8 cellular contexts compared by ENCODE assay signal in genomic region chr2:42141687-42142475, GRCh38. TPM values are rescaled to one million over a fixed set of nuclear protein-coding genes. Genes with fewer than 3 reads are reported as not detected.
DNase-seq lines count a peak whose midpoint lies in the region; ATAC-seq and TF ChIP-seq lines count a peak whose summit lies in the region.

No MANE protein-coding gene starts in this region.

- H3K9me3 ChIP-seq in neutrophil, result no peaks in the 10 kb centered on the region

- peaks cover 16 to 30% of the 10 kb centered on the region in 2 donors for H3K4me1 Mint-ChIP-seq in natural killer cell treated with Interleukin-12 subunit alpha and Interleukin-12 subunit beta and Interleukin-15 and Interleukin-18, amount 100 ng/mL, for 72 hours (ENCODE audit: low read depth in 2 of 2)
- no peaks in the 10 kb centered on the region for H3K4me1 Mint-ChIP-seq in natural killer cell
- peaks cover 63% of the 10 kb centered on the region for H3K4me1 Mint-ChIP-seq in activated T-helper 1 cell treated with anti-CD3 and anti-CD28 coated beads, Interleukin-12 subunit alpha, Interleukin-12 subunit beta, Interleukin-2, Interleukin-4 antibody, amounts not matched to agents 30 ng/mL and 10 ng/mL and 1 ng/mL, durations not matched to agents 14 hours and 24 hours and 36 hours (ENCODE audit: low read depth)

- H3K9me3 Mint-ChIP-seq in natural killer cell treated with Interleukin-12 subunit alpha and Interleukin-12 subunit beta and Interleukin-15 and Interleukin-18, amount 100 ng/mL, for 72 hours, result no peaks in the 10 kb centered on the region
- H3K9me3 Mint-ChIP-seq in natural killer cell, result no peaks in the 10 kb centered on the region
- H3K9me3 Mint-ChIP-seq in activated T-helper 1 cell treated with anti-CD3 and anti-CD28 coated beads, Interleukin-12 subunit alpha, Interleukin-12 subunit beta, Interleukin-2, Interleukin-4 antibody, amounts not matched to agents 30 ng/mL and 10 ng/mL and 1 ng/mL, durations not matched to agents 14 hours and 24 hours and 36 hours, result no peaks in the 10 kb centered on the region

- no peak for ATAC-seq in natural killer cell treated with Interleukin-12 subunit alpha and Interleukin-12 subunit beta and Interleukin-15 and Interleukin-18, amount 100 ng/mL, for 72 hours
- ATAC-seq in natural killer cell, result no peak
- no peak for ATAC-seq in GM18867 (IDR thresholded peaks at IDR 0.05; ENCODE audit: unreplicated experiment)
- no peak for ATAC-seq in HG02610 (IDR thresholded peaks at IDR 0.05; ENCODE audit: unreplicated experiment)

- no peaks in the 10 kb centered on the region for H3K27me3 Mint-ChIP-seq in natural killer cell treated with Interleukin-12 subunit alpha and Interleukin-12 subunit beta and Interleukin-15 and Interleukin-18, amount 100 ng/mL, for 72 hours
- peaks cover 0 to 8% of the 10 kb centered on the region in 2 donors for H3K27me3 Mint-ChIP-seq in natural killer cell (ENCODE audit: low read depth in 2 of 2)
- no peaks in the 10 kb centered on the region for H3K27me3 Mint-ChIP-seq in activated T-helper 1 cell treated with anti-CD3 and anti-CD28 coated beads, Interleukin-12 subunit alpha, Interleukin-12 subunit beta, Interleukin-2, Interleukin-4 antibody, amounts not matched to agents 30 ng/mL and 10 ng/mL and 1 ng/mL, durations not matched to agents 14 hours and 24 hours and 36 hours (ENCODE audit: insufficient read depth)

- H3K36me3 Mint-ChIP-seq in natural killer cell treated with Interleukin-12 subunit alpha and Interleukin-12 subunit beta and Interleukin-15 and Interleukin-18, amount 100 ng/mL, for 72 hours, result no peaks in the 10 kb centered on the region
- H3K36me3 Mint-ChIP-seq in natural killer cell, result no peaks in the 10 kb centered on the region
- no peaks in the 10 kb centered on the region for H3K36me3 Mint-ChIP-seq in activated T-helper 1 cell treated with anti-CD3 and anti-CD28 coated beads, Interleukin-12 subunit alpha, Interleukin-12 subunit beta, Interleukin-2, Interleukin-4 antibody, amounts not matched to agents 30 ng/mL and 10 ng/mL and 1 ng/mL, durations not matched to agents 14 hours and 24 hours and 36 hours (ENCODE audit: low read depth)

- no peaks in the 10 kb centered on the region for H3K36me3 ChIP-seq in neutrophil

- H3K4me1 ChIP-seq in neutrophil (ENCODE audit: control insufficient read depth in 1 of 2, insufficient read depth in 1 of 2, low read depth in 1 of 2, low read length in 1 of 2), result peaks cover 16 to 32% of the 10 kb centered on the region in 2 experiments

- TF ChIP-seq CTCF in natural killer cell (IDR thresholded peaks at IDR 0.05) (no peak), neutrophil (IDR thresholded peaks at IDR 0.05) (no peak)

- no peak overlapping the region for H3K4me3 Mint-ChIP-seq in natural killer cell treated with Interleukin-12 subunit alpha and Interleukin-12 subunit beta and Interleukin-15 and Interleukin-18, amount 100 ng/mL, for 72 hours
- no peak overlapping the region for H3K4me3 Mint-ChIP-seq in natural killer cell
- peak overlapping the region; percentile 49 for H3K4me3 Mint-ChIP-seq in activated T-helper 1 cell treated with anti-CD3 and anti-CD28 coated beads, Interleukin-12 subunit alpha, Interleukin-12 subunit beta, Interleukin-2, Interleukin-4 antibody, amounts not matched to agents 30 ng/mL and 10 ng/mL and 1 ng/mL, durations not matched to agents 14 hours and 24 hours and 36 hours

- H3K4me3 ChIP-seq in neutrophil (ENCODE audit: low read depth in 1 of 2, low read length in 1 of 2), result peak overlapping the region; percentile 35 to 46

- H3K27ac Mint-ChIP-seq in natural killer cell treated with Interleukin-12 subunit alpha and Interleukin-12 subunit beta and Interleukin-15 and Interleukin-18, amount 100 ng/mL, for 72 hours, result peak overlapping the region; percentile 46 to 61
- H3K27ac Mint-ChIP-seq in natural killer cell, result peak overlapping the region in 1 of 2 donors; percentile 31
- no peak overlapping the region for H3K27ac Mint-ChIP-seq in activated T-helper 1 cell treated with anti-CD3 and anti-CD28 coated beads, Interleukin-12 subunit alpha, Interleukin-12 subunit beta, Interleukin-2, Interleukin-4 antibody, amounts not matched to agents 30 ng/mL and 10 ng/mL and 1 ng/mL, durations not matched to agents 14 hours and 24 hours and 36 hours

- H3K27ac ChIP-seq in neutrophil, result peak overlapping the region; percentile 64

- no peaks in the 10 kb centered on the region for H3K27me3 ChIP-seq in neutrophil

- intact Hi-C loops in natural killer cell (cut with micrococcal nuclease), result no loop called here
- intact Hi-C loops in activated T-helper 1 cell treated with anti-CD3 and anti-CD28 coated beads, Interleukin-12 subunit alpha, Interleukin-12 subunit beta, Interleukin-2, Interleukin-4 antibody, amounts not matched to agents 30 ng/mL and 10 ng/mL and 1 ng/mL, durations not matched to agents 14 hours and 24 hours and 36 hours (cut with micrococcal nuclease), result loop anchor here (1.0 kb wide), 1 partner anchor 9 kb away; no protein-coding TSS in a partner anchor

- no peak for DNase-seq in natural killer cell treated with Interleukin-12 subunit alpha and Interleukin-12 subunit beta and Interleukin-15 and Interleukin-18, amount 100 ng/mL, for 72 hours (ENCODE audit: low spot score)
- DNase-seq in natural killer cell (no peak), NCI-H446 treated with DMSO at 0.1 percent for 48 hours (lab: John Stamatoyannopoulos, UW) (peak; percentile 27), foreskin melanocyte (peak; percentile 71)
- DNase-seq in activated T-helper 1 cell treated with anti-CD3 and anti-CD28 coated beads, Interleukin-12 subunit alpha, Interleukin-12 subunit beta, Interleukin-2, Interleukin-4 antibody, amounts not matched to agents 30 ng/mL and 10 ng/mL and 1 ng/mL, durations not matched to agents 14 hours and 24 hours and 36 hours (ENCODE audit: low spot score), result no peak

RNA-seq across cellular contexts. Expression of gene EML4, which starts 27.3 kb away (rescaled TPM):
- 100 to 1,000 TPM in 1 of 2 donors, 10 to 100 TPM in 1; 73.4 to 140 TPM for total RNA-seq in natural killer cell treated with Interleukin-12 subunit alpha and Interleukin-12 subunit beta and Interleukin-15 and Interleukin-18, amount 100 ng/mL, for 72 hours
- total RNA-seq in natural killer cell, result 100 to 1,000 TPM in 1 of 3 donors, 10 to 100 TPM in 2; 88.4 to 136 (median 91.5) TPM
- total RNA-seq in activated T-helper 1 cell treated with anti-CD3 and anti-CD28 coated beads, Interleukin-12 subunit alpha, Interleukin-12 subunit beta, Interleukin-2, Interleukin-4 antibody, amounts not matched to agents 30 ng/mL and 10 ng/mL and 1 ng/mL, durations not matched to agents 14 hours and 24 hours and 36 hours, result 56.7 and 58.9 TPM in 2 replicates

Comparison
In these comparisons a context has a peak if more than half of its experiments do, and no peak if none do; other contexts are left out.
1. DNase-seq: peak in NCI-H446 treated with DMSO at 0.1 percent for 48 hours (single experiment) and foreskin melanocyte (single experiment); none in natural killer cell treated with Interleukin-12 subunit alpha and Interleukin-12 subunit beta and Interleukin-15 and Interleukin-18, amount 100 ng/mL, for 72 hours (single experiment), natural killer cell (single experiment) and activated T-helper 1 cell treated with anti-CD3 and anti-CD28 coated beads, Interleukin-12 subunit alpha, Interleukin-12 subunit beta, Interleukin-2, Interleukin-4 antibody, amounts not matched to agents 30 ng/mL and 10 ng/mL and 1 ng/mL, durations not matched to agents 14 hours and 24 hours and 36 hours (single experiment).